In the genomic region with DNA sequence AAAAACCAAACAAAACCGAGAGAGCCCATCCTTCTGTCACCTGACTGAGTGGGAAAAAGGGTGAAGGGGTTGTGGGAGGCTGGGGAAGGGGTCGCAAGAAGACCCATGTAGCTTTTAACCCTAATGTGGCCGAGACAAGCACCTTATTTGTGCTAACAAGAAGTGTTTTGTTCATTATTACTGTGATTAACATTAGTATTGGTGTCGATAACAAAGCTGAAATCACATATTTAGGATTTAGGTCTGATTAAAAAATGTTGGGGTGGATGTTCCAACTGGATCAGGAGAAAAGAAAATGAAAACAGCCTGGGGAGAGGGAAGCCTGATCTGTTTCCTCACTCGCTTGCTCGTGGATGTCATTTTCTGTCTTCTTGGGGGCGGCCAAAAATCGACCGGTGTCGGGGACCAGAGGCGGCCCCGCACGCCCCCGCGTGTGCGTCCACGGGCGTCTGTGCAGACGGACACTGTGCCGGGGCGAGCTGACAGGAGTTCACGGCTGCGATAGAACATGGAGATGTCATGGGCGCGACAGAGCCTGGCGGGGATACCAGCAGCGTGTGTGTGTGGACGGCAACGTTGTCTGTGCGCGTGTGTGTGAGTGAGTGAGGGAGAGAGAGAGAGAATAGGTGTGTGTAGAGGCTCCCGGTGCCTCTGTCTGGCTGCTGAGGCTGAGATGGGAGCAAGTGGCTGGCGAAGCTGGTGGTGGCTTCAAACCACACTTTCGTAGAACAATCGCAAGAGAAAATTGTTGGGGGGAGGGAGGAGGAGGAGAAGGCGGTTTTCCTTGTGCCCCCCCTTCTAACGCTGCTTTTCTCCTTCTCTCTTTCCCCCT, we compare ENCODE assay signal across 8 cellular contexts. TPM values are rescaled to one million over a fixed set of nuclear protein-coding genes. Genes with fewer than 3 reads are reported as not detected.
DNase-seq lines count a peak whose midpoint lies in the region; ATAC-seq and TF ChIP-seq lines count a peak whose summit lies in the region.

No MANE protein-coding gene starts in this region.

- no peak for TF ChIP-seq POLR2A in ovary (IDR thresholded peaks at IDR 0.05)

- no peaks in the 10 kb centered on the region for H3K36me3 ChIP-seq in endocrine pancreas (ENCODE audit: control insufficient read depth, insufficient read depth, low read length)
- H3K36me3 ChIP-seq in ovary: no peaks in the 10 kb centered on the region

- H3K9me3 ChIP-seq in endocrine pancreas (ENCODE audit: control insufficient read depth, low read length) (no peaks in the 10 kb centered on the region), ovary (no peaks in the 10 kb centered on the region)

- TF ChIP-seq EP300 in ovary (IDR thresholded peaks at IDR 0.05): no peak

- whole genome bisulfite sequencing in ovary, 3 donors: 2 to 3% (median 2%) methylated on average over 37 of the region's 37 CpGs

- intact Hi-C loops in ovary (cut with DNase I): loop anchor here in 1 of 4 donors (5.0 kb wide), 1 partner anchor 33 kb away; no protein-coding TSS in a partner anchor

- no peak for ATAC-seq in GM21737 (IDR thresholded peaks at IDR 0.05; ENCODE audit: unreplicated experiment)
- ATAC-seq in GM18498 (IDR thresholded peaks at IDR 0.05; ENCODE audit: unreplicated experiment): no peak

- H3K27me3 ChIP-seq in endocrine pancreas (ENCODE audit: control insufficient read depth, insufficient read depth, low read length) (no peaks in the 10 kb centered on the region), ovary (no peaks in the 10 kb centered on the region)

- H3K4me3 ChIP-seq in endocrine pancreas (ENCODE audit: control insufficient read depth, insufficient read depth, low read length) (peak overlapping the region; percentile 73), ovary (peak overlapping the region; percentile 32)

- H3K4me1 ChIP-seq in endocrine pancreas (ENCODE audit: control insufficient read depth, insufficient read depth, low read length) (peaks cover 6% of the 10 kb centered on the region), ovary (ENCODE audit: insufficient read depth) (peaks cover 39% of the 10 kb centered on the region)

- H3K27ac ChIP-seq in ovary: peak overlapping the region in 1 of 2 donors; percentile 89

- no peak for TF ChIP-seq CTCF in ovary (IDR thresholded peaks at IDR 0.05)

- DNase-seq in COLO668 (lab: John Stamatoyannopoulos, UW; ENCODE audit: unreplicated experiment) (peak; percentile 26), NCI-H69 (lab: John Stamatoyannopoulos, UW) (peak; percentile 73), ovary (no peak)
- no peak for DNase-seq in NK-92 treated with Interleukin-12 subunit alpha and Interleukin-12 subunit beta, amount 100 ng/mL, for 24 hours (lab: John Stamatoyannopoulos, UW)
- no peak for DNase-seq in central memory CD4-positive, alpha-beta T cell

- peak overlapping the region; percentile 40 for H3K9ac ChIP-seq in endocrine pancreas (ENCODE audit: control insufficient read depth, insufficient read depth, low read length)

RNA-seq across cellular contexts. Expression of gene NFIX, which starts 29.1 kb away (rescaled TPM):
- 100 to 1,000 TPM in 5 of 7 donors, 10 to 100 TPM in 2; 30.3 to 256 (median 223) TPM for total RNA-seq in ovary
- 10 to 100 TPM; 76.9 to 82.2 TPM for polyA plus RNA-seq in ovary

RNA-seq across cellular contexts. Expression of gene DAND5, which starts 55.0 kb away (rescaled TPM):
- total RNA-seq in ovary: under 1 TPM in 2 of 7 donors, not detected in 5; 0.11 to 0.15 TPM
- polyA plus RNA-seq in ovary: not detected

Comparison
In these comparisons a context has a peak if more than half of its experiments do, and no peak if none do; other contexts are left out.
1. DNase-seq: peak in COLO668 (single experiment) and NCI-H69 (single experiment); none in ovary (0 of 5), NK-92 treated with Interleukin-12 subunit alpha and Interleukin-12 subunit beta, amount 100 ng/mL, for 24 hours (single experiment) and central memory CD4-positive, alpha-beta T cell (single experiment).